ENCODE assay signal across 8 cellular contexts in genomic region chr14:63854330-63854729, GRCh38. TPM values are rescaled to one million over a fixed set of nuclear protein-coding genes. Genes with fewer than 3 reads are reported as not detected.
DNase-seq lines count a peak whose midpoint lies in the region; ATAC-seq and TF ChIP-seq lines count a peak whose summit lies in the region.

No MANE protein-coding gene starts in this region.

- ATAC-seq in activated B cell treated with CpG ODN at 0.5 μM for 24 hours (ENCODE audit: low read depth) = no peak
- no peak for ATAC-seq in stimulated activated naive CD8-positive, alpha-beta T cell treated with anti-CD3 and anti-CD28 coated beads, Interleukin-15, amount 100 ng/mL, for 72 hours
- no peak for ATAC-seq in HG02970 (IDR thresholded peaks at IDR 0.05; ENCODE audit: low FRiP score, unreplicated experiment)
- ATAC-seq in GM21528 (IDR thresholded peaks at IDR 0.05; ENCODE audit: low FRiP score, unreplicated experiment) = no peak
- ATAC-seq in GM21367 (IDR thresholded peaks at IDR 0.05; ENCODE audit: unreplicated experiment) = no peak

- intact Hi-C loops in activated B cell treated with CpG ODN at 0.5 μM for 24 hours (cut with micrococcal nuclease) = loop anchor here (5.0 to 10.0 kb wide), 7 partner anchors 33 to 688 kb away; partner anchors contain the start of genes HSPA2, MTHFD1, PPP2R5E and ZBTB1

- CTCF ChIA-PET in activated B cell treated with CpG ODN at 0.5 μM for 24 hours (lab: Charles Lee) = interaction anchor here (1.6 kb wide), 1 partner anchor 13 kb away, joined by 3 read pairs; no protein-coding TSS in a partner anchor

- H3K4me3 Mint-ChIP-seq in activated B cell treated with CpG ODN at 0.5 μM for 24 hours = peak overlapping the region; percentile 92
- peak overlapping the region; percentile 94 to 96 for H3K4me3 Mint-ChIP-seq in stimulated activated naive CD8-positive, alpha-beta T cell treated with anti-CD3 and anti-CD28 coated beads, Interleukin-15, amount 100 ng/mL, for 72 hours

- H3K36me3 Mint-ChIP-seq in activated B cell treated with CpG ODN at 0.5 μM for 24 hours (ENCODE audit: low read depth) = no peaks in the 10 kb centered on the region

- peak; percentile 74 for DNase-seq in NCI-H345 treated with DMSO at 0.1 percent for 48 hours (lab: John Stamatoyannopoulos, UW; ENCODE audit: unreplicated experiment)
- DNase-seq in NCI-H345 (lab: John Stamatoyannopoulos, UW) = no peak
- DNase-seq in activated B cell treated with CpG ODN at 0.5 μM for 24 hours = no peak
- no peak for DNase-seq in stimulated activated naive CD8-positive, alpha-beta T cell treated with anti-CD3 and anti-CD28 coated beads, Interleukin-15, amount 100 ng/mL, for 72 hours

- no peaks in the 10 kb centered on the region for H3K9me3 Mint-ChIP-seq in activated B cell treated with CpG ODN at 0.5 μM for 24 hours
- H3K9me3 Mint-ChIP-seq in stimulated activated naive CD8-positive, alpha-beta T cell treated with anti-CD3 and anti-CD28 coated beads, Interleukin-15, amount 100 ng/mL, for 72 hours = no peaks in the 10 kb centered on the region

- H3K27me3 Mint-ChIP-seq in activated B cell treated with CpG ODN at 0.5 μM for 24 hours = no peaks in the 10 kb centered on the region
- H3K27me3 Mint-ChIP-seq in stimulated activated naive CD8-positive, alpha-beta T cell treated with anti-CD3 and anti-CD28 coated beads, Interleukin-15, amount 100 ng/mL, for 72 hours = no peaks in the 10 kb centered on the region

- POLR2A ChIA-PET in activated B cell treated with CpG ODN at 0.5 μM for 24 hours (lab: Charles Lee) = interaction anchor here (0.6 to 2.5 kb wide), 6 partner anchors 8 to 484 kb away, joined by 3 to 9 read pairs (median 5); partner anchors contain the start of gene PPP2R5E

- TF ChIP-seq CTCF in activated B cell treated with CpG ODN at 0.5 μM for 24 hours (IDR thresholded peaks at IDR 0.05) = no peak

- peak overlapping the region; percentile 72 for H3K4me3 ChIP-seq in iPS-11a (ENCODE audit: low read depth, low read length)

- peaks cover 24% of the 10 kb centered on the region for H3K4me1 Mint-ChIP-seq in activated B cell treated with CpG ODN at 0.5 μM for 24 hours
- H3K4me1 Mint-ChIP-seq in stimulated activated naive CD8-positive, alpha-beta T cell treated with anti-CD3 and anti-CD28 coated beads, Interleukin-15, amount 100 ng/mL, for 72 hours = peaks cover 42% of the 10 kb centered on the region

- peak overlapping the region; percentile 87 for H3K27ac Mint-ChIP-seq in activated B cell treated with CpG ODN at 0.5 μM for 24 hours
- H3K27ac Mint-ChIP-seq in stimulated activated naive CD8-positive, alpha-beta T cell treated with anti-CD3 and anti-CD28 coated beads, Interleukin-15, amount 100 ng/mL, for 72 hours = peak overlapping the region; percentile 95 to 98

RNA-seq across cellular contexts. Expression of gene SYNE2, which starts 1.5 kb away (rescaled TPM):
- 35.0 and 40.1 TPM in 2 replicates for total RNA-seq in activated B cell treated with CpG ODN at 0.5 μM for 24 hours
